In the genomic region with DNA sequence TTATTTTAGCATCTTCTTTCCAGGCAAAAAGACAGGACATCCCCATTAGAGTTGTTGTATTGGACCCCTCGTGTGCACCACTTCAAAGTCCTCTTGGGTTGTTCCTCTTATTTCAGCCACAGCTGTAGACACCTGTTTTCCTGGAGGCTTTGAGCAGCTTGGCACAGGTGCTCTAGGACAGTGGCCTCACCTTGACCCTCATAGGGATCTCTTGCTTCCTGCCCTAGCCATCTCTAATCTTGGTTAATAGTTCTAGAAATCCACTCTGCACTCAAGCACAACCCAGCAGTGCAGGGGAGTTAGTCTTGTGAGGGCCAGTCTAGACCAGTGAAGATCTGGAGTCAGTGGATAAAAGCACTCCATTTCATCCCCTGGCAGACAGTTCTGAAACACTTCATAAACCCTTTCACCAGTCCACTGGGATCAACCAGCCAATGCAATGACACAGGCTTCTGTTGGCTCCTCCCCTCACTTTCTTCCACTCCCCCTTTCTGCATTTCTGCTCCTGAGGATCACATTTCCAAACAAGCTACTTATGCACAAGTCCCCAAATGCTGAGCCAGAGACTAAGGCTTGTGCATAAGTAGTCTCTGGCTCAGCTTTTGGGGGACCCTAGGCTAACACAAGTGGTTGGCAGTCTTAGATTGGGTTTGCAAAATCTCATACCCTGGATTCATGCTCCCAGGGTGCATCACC, we compare ENCODE assay signal across 17 cellular contexts.
DNase-seq lines count a peak whose midpoint lies in the region; ATAC-seq, FAIRE-seq and TF ChIP-seq lines count a peak whose summit lies in the region.
"Had no signal": no experiment of that assay in that cellular context is flagged by ENCODE, and none has a peak within 500 bp of the region (broad histone marks: within the 10 kb centered on the region; RNA-seq: fewer than 3 reads in every experiment).

No MANE protein-coding gene starts in this region.

- POLR2A ChIA-PET in K562 (lab: Yijun Ruan, JAX): interaction anchor here (0.6 to 1.6 kb wide), 3 partner anchors 9 to 226 kb away, joined by 3 to 6 read pairs (median 3); no protein-coding TSS in a partner anchor

- peak; percentile 66 for DNase-seq in Caki2 (ENCODE audit: low read depth)
- peak; percentile 66 for DNase-seq in DMS79 treated with DMSO at 0.1 percent for 48 hours (lab: John Stamatoyannopoulos, UW)
- DNase-seq in NCI-H2029 (lab: John Stamatoyannopoulos, UW): peak; percentile 84
- no peak for DNase-seq in K562 (ENCODE audit: extremely low read depth in 1 of 4, low spot score in 3 of 4)
- no peak for DNase-seq in activated gamma-delta T cell treated with Interleukin-2 at 50 U/mL for 16 hours
- no peak for DNase-seq in COLO829 (ENCODE audit: low spot score)
- DNase-seq: CD8-positive, alpha-beta memory T cell; NCI-H1048; NCI-H1930; NCI-H446; SW 1271 had no signal

- ATAC-seq in K562 (peak; percentile 68), HG02610 (IDR thresholded peaks at IDR 0.05; ENCODE audit: unreplicated experiment) (no peak)

- H3K9me1 ChIP-seq in K562 (ENCODE audit: control insufficient read depth, insufficient read depth, low read length): no peaks in the 10 kb centered on the region

- no peaks in the 10 kb centered on the region for H4K20me1 ChIP-seq in K562 (replicated peaks; ENCODE audit: control insufficient read depth, insufficient read depth, low read length)
- H4K20me1 ChIP-seq: BLaER1 had no signal

- H3K36me3 ChIP-seq in K562 (ENCODE audit: control insufficient read depth, insufficient read depth, low read length): no peaks in the 10 kb centered on the region
- H3K36me3 ChIP-seq: BLaER1, HAP-1, SJSA1 had no signal

- H3K4me3 ChIP-seq in K562: no peak overlapping the region
- H3K4me3 ChIP-seq: BLaER1, HAP-1, SJSA1 had no signal

- no TSS peak for BruUV-seq in K562 (replicated peaks; lab: Mats Ljungman, UMichigan)

- CTCF ChIA-PET in K562 (lab: Yijun Ruan, JAX; ENCODE audit: low intra/inter-chr PET ratio): no interaction called here

- 0 out of 5 replicates have a peak, but pooled peaks cover 0 to 9% of the 10 kb centered on the region in 2 experiments for H3K27me3 ChIP-seq in K562 (ENCODE audit: control insufficient read depth in 2 of 2, insufficient read depth in 2 of 2, low read length in 2 of 2)
- H3K27me3 ChIP-seq: BLaER1 had no signal

- intact Hi-C loops in K562 (cut with micrococcal nuclease): loop anchor here (10.0 kb wide), 1 partner anchor 77 kb away; no protein-coding TSS in a partner anchor

- no peak for FAIRE-seq in K562 (lab: Jason Lieb, UNC)
- FAIRE-seq: G401.6, GM12892 had no signal

- no peak overlapping the region for H2AFZ ChIP-seq in K562 (ENCODE audit: low read depth, low read length)

- H3K9me3 ChIP-seq in K562 (replicated peaks; ENCODE audit: control insufficient read depth, insufficient read depth, low read depth, low read length): no peaks in the 10 kb centered on the region
- H3K9me3 ChIP-seq: BLaER1, HAP-1, SJSA1 had no signal

- no peak for TF ChIP-seq EP300 in K562 (IDR thresholded peaks at IDR 0.05; ENCODE audit: low read length)

- WGBS in K562 (ENCODE audit: insufficient coverage, low coverage, missing lambda C conversion rate): 0% methylated on average over 1 of the region's 1 CpG

- no peak overlapping the region for H3K4me2 ChIP-seq in K562 (ENCODE audit: insufficient read depth, low read length)
- H3K4me2 ChIP-seq: BLaER1 had no signal

- in situ Hi-C loops in Caki2 (cut with HindIII; ENCODE audit: low pct_unique_long_range_greater_than_20kb, low sequenced_read_pairs) (no loop called here), K562 (cut with MboI) (no loop called here)

- no peak for TF ChIP-seq POLR2A in K562 (conservative IDR thresholded peaks at IDR 0.05)

- no peaks in the 10 kb centered on the region; a peak in 1 of 5 replicates for H3K4me1 ChIP-seq in K562 (replicated peaks in 1 of 2; ENCODE audit: control insufficient read depth in 2 of 2, insufficient read depth in 2 of 2, low read length in 2 of 2)
- H3K4me1 ChIP-seq: BLaER1, HAP-1, SJSA1 had no signal

- no peak for TF ChIP-seq CTCF in K562 (IDR thresholded peaks at IDR 0.05 in 2 of 3, conservative IDR thresholded peaks at IDR 0.05 in 1 of 3; ENCODE audit: insufficient read depth in 2 of 3, low read depth in 1 of 3, low read length in 3 of 3)

- H3K79me2 ChIP-seq in K562 (ENCODE audit: control insufficient read depth, insufficient read depth, low read length): no peaks in the 10 kb centered on the region

- H3K9ac ChIP-seq in K562 (ENCODE audit: insufficient read depth in 1 of 2, low read depth in 2 of 2, low read length in 2 of 2): no peak overlapping the region
- H3K9ac ChIP-seq: BLaER1 had no signal

- H3K27ac ChIP-seq in K562 (ENCODE audit: extremely low read depth, low read depth, low read length): no peak overlapping the region
- H3K27ac ChIP-seq: BLaER1, SJSA1 had no signal

- TF ChIP-seq RAD21 in K562 (CRISPR knock-in tag; conservative IDR thresholded peaks at IDR 0.05 in 1 of 2, IDR thresholded peaks at IDR 0.05 in 1 of 2): no peak

TF ChIP-seq in K562, 482 proteins besides CTCF, POLR2A, EP300 and RAD21:
- no peak for TF ChIP-seq ARHGAP35 (IDR thresholded peaks at IDR 0.05; ENCODE audit: partially characterized antibody)
- no peak for TF ChIP-seq ZNF696 (CRISPR knock-in tag; conservative IDR thresholded peaks at IDR 0.05)
- no peak for TF ChIP-seq BRD4 (IDR thresholded peaks at IDR 0.05)
- no peak for TF ChIP-seq ZZZ3 (IDR thresholded peaks at IDR 0.05)
- no peak for TF ChIP-seq NEUROD1 (IDR thresholded peaks at IDR 0.05; ENCODE audit: borderline replicate concordance, low read depth, low read length, partially characterized antibody)
- TF ChIP-seq PHB (CRISPR knock-in tag; IDR thresholded peaks at IDR 0.05): no peak
- TF ChIP-seq SETDB1 (IDR thresholded peaks at IDR 0.05; ENCODE audit: low read length): no peak
- no peak for TF ChIP-seq ZKSCAN3 (CRISPR knock-in tag; IDR thresholded peaks at IDR 0.05)
- TF ChIP-seq ZKSCAN1 (IDR thresholded peaks at IDR 0.05; ENCODE audit: low read depth, low read length): no peak
- TF ChIP-seq OTX1 (CRISPR knock-in tag; IDR thresholded peaks at IDR 0.05): no peak
TF ChIP-seq in K562: peak in this region for 0.

Comparison
In these comparisons a context has a peak if more than half of its experiments do, and no peak if none do; other contexts are left out.
1. DNase-seq: peak in Caki2 (single experiment), DMS79 treated with DMSO at 0.1 percent for 48 hours (single experiment) and NCI-H2029 (single experiment); none in K562 (0 of 4), activated gamma-delta T cell treated with Interleukin-2 at 50 U/mL for 16 hours (single experiment) and COLO829 (single experiment).